12 cellular contexts compared by ENCODE assay signal in genomic region chr2:156338578-156338977, GRCh38. TPM values are rescaled to one million over a fixed set of nuclear protein-coding genes. Genes with fewer than 3 reads are reported as not detected.
DNase-seq lines count a peak whose midpoint lies in the region; ATAC-seq, FAIRE-seq and TF ChIP-seq lines count a peak whose summit lies in the region.
"Had no signal": no experiment of that assay in that cellular context is flagged by ENCODE, and none has a peak within 500 bp of the region (broad histone marks: within the 10 kb centered on the region; RNA-seq: fewer than 3 reads in every experiment).

No MANE protein-coding gene starts in this region.

- H3K27me3 Mint-ChIP-seq in activated T-cell treated with anti-CD3 and anti-CD28 coated beads, Interleukin-2, amount 50 U/mL, for 24 hours = no peaks in the 10 kb centered on the region
- H3K27me3 Mint-ChIP-seq: T-helper 17 cell had no signal

- H3K9me3 ChIP-seq in thoracic aorta = no peaks in the 10 kb centered on the region

- no peaks in the 10 kb centered on the region for H3K27me3 ChIP-seq in thoracic aorta (replicated peaks; ENCODE audit: insufficient read depth)

- H3K36me3 Mint-ChIP-seq in activated T-cell treated with anti-CD3 and anti-CD28 coated beads, Interleukin-2, amount 50 U/mL, for 24 hours (ENCODE audit: low read depth) = peaks cover 21% of the 10 kb centered on the region

- no peak overlapping the region for H3K4me3 ChIP-seq in thoracic aorta
- H3K4me3 ChIP-seq: smooth muscle cell had no signal

- H3K4me1 ChIP-seq in thoracic aorta (ENCODE audit: control insufficient read depth in 1 of 2, low read depth in 2 of 2) = peaks cover 18 to 41% of the 10 kb centered on the region in 2 donors

- DNase-seq in activated T-cell treated with anti-CD3 and anti-CD28 coated beads, Interleukin-2, amount 50 U/mL, for 24 hours = no peak
- DNase-seq in activated T-cell treated with anti-CD3 and anti-CD28 coated beads, Interleukin-2, amount 50 U/mL, for 48 hours = no peak
- DNase-seq in NCI-H748 treated with DMSO at 0.1 percent for 48 hours (lab: John Stamatoyannopoulos, UW) (peak; percentile 26), thoracic aorta (ENCODE audit: low spot score) (no peak)
- DNase-seq in activated naive CD4-positive, alpha-beta T cell treated with anti-CD3 and anti-CD28 coated beads, Interleukin-2, amount 50 U/mL, for 16 hours = no peak
- DNase-seq in stimulated activated CD4-positive, alpha-beta T cell treated with anti-CD3 and anti-CD28 coated beads, Interleukin-4, amount 100 ng/mL, for 1 hour = no peak
- DNase-seq: aorta, Karpas-422, T-helper 17 cell had no signal

- no peak for TF ChIP-seq CTCF in thoracic aorta (IDR thresholded peaks at IDR 0.05)

- no peaks in the 10 kb centered on the region for H3K36me3 ChIP-seq in thoracic aorta

- peak overlapping the region; percentile 99 for H3K27ac Mint-ChIP-seq in activated T-cell treated with anti-CD3 and anti-CD28 coated beads, Interleukin-2, amount 50 U/mL, for 24 hours
- H3K27ac Mint-ChIP-seq: T-helper 17 cell had no signal

- peak; percentile 91 for FAIRE-seq in islet of Langerhans (lab: Jason Lieb, UNC)

- H3K9me3 Mint-ChIP-seq in activated T-cell treated with anti-CD3 and anti-CD28 coated beads, Interleukin-2, amount 50 U/mL, for 24 hours = no peaks in the 10 kb centered on the region

- H3K4me1 Mint-ChIP-seq in activated T-cell treated with anti-CD3 and anti-CD28 coated beads, Interleukin-2, amount 50 U/mL, for 24 hours (ENCODE audit: low read depth) = peaks cover 58% of the 10 kb centered on the region

- ATAC-seq in thoracic aorta (ENCODE audit: insufficient number of reproducible peaks, low FRiP score, low read depth) (no peak), GM19395 (IDR thresholded peaks at IDR 0.05; ENCODE audit: unreplicated experiment) (no peak)
- ATAC-seq: T-helper 17 cell had no signal

- peak overlapping the region; percentile 12 for H3K4me3 Mint-ChIP-seq in activated T-cell treated with anti-CD3 and anti-CD28 coated beads, Interleukin-2, amount 50 U/mL, for 24 hours
- H3K4me3 Mint-ChIP-seq: T-helper 17 cell had no signal

- H3K27ac ChIP-seq in thoracic aorta = peak overlapping the region; percentile 54 to 100

RNA-seq across cellular contexts. Expression of gene NR4A2, which starts 6.1 kb away (rescaled TPM):
- 10 to 100 TPM in 1 of 2 donors, 1 to 10 TPM in 1; 4.4 to 11.5 TPM for total RNA-seq in thoracic aorta
